27 cellular contexts compared by ENCODE assay signal in the genomic region with DNA sequence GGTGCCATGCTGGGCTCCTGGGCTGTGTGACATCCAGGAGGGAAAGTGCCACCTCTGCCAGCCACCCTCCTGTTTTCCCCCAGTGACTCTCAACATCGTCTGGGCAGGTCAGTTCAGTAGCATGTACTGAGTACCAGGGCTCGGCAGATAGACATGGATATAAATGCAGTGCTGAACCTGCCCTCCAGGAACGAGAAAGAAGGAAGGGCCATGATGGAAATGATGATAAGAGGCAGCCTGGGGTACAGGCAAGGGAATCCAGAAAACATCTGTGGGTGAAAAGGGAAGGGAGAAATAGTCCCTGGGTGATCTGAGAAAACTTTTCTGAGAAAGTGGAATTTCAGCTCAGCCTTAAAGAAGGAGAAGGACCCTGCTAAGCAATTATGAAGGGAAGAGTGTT. TPM values are rescaled to one million over a fixed set of nuclear protein-coding genes. Genes with fewer than 3 reads are reported as not detected.
A peak's percentile ranks its signal among the peaks of the same experiment; 100 is the strongest.
DNase-seq lines count a peak whose midpoint lies in the region; TF ChIP-seq lines count a peak whose summit lies in the region.
"Had no signal": no experiment of that assay in that cellular context is flagged by ENCODE, and none has a peak within 500 bp of the region (broad histone marks: within the 10 kb centered on the region; RNA-seq: fewer than 3 reads in every experiment).

No MANE protein-coding gene starts in this region.

- H3K4me1 ChIP-seq in HEK293 (ENCODE audit: control insufficient read depth, insufficient read depth, low read length) (peaks cover 19% of the 10 kb centered on the region), neural progenitor cell (peaks cover 12% of the 10 kb centered on the region)
- H3K4me1 ChIP-seq: BE2C had no signal

- no peak overlapping the region for H3K27ac ChIP-seq in HEK293 (ENCODE audit: extremely low read depth, low read depth, low read length)
- peak overlapping the region; percentile 26 for H3K27ac ChIP-seq in angular gyrus (ENCODE audit: low read depth, low read length)
- H3K27ac ChIP-seq in dorsolateral prefrontal cortex, result peak overlapping the region in 52 of 59 donors; percentile 1 to 82 (median 56)
- H3K27ac ChIP-seq in neural progenitor cell, result no peak overlapping the region
- H3K27ac ChIP-seq: PC-9 had no signal

- intact Hi-C loops in dorsolateral prefrontal cortex (cut with DNase I) (no loop called here), MCF 10A (cut with micrococcal nuclease) (no loop called here)

- H3K9me3 Mint-ChIP-seq in neural progenitor cell (no peaks in the 10 kb centered on the region), progenitor cell of endocrine pancreas (ENCODE audit: low read depth) (no peaks in the 10 kb centered on the region), MCF 10A (ENCODE audit: unreplicated experiment) (no peaks in the 10 kb centered on the region)
- H3K9me3 Mint-ChIP-seq: CD14-positive monocyte had no signal

- H3K27me3 ChIP-seq in dorsolateral prefrontal cortex, result no peaks in the 10 kb centered on the region
- no peaks in the 10 kb centered on the region for H3K27me3 ChIP-seq in neural progenitor cell
- H3K27me3 ChIP-seq: BE2C had no signal

- no peaks in the 10 kb centered on the region for H3K79me2 ChIP-seq in neural progenitor cell (ENCODE audit: low read depth)

- H3K36me3 ChIP-seq in HEK293 (ENCODE audit: control insufficient read depth in 2 of 2, insufficient read depth in 1 of 2, low read length in 2 of 2) (peaks cover 0 to 4% of the 10 kb centered on the region in 2 experiments; a peak in 1 of 3 replicates), neural progenitor cell (no peaks in the 10 kb centered on the region)
- H3K36me3 ChIP-seq: BE2C had no signal

- no peaks in the 10 kb centered on the region for H3F3A ChIP-seq in neural progenitor cell (ENCODE audit: low read depth)

- H3K4me3 Mint-ChIP-seq in neural progenitor cell (no peak overlapping the region), progenitor cell of endocrine pancreas (ENCODE audit: low read depth) (no peak overlapping the region), MCF 10A (ENCODE audit: unreplicated experiment) (no peak overlapping the region)
- H3K4me3 Mint-ChIP-seq: CD14-positive monocyte had no signal

- H3K36me3 Mint-ChIP-seq in neural progenitor cell (no peaks in the 10 kb centered on the region), progenitor cell of endocrine pancreas (ENCODE audit: insufficient read depth) (no peaks in the 10 kb centered on the region), MCF 10A (ENCODE audit: insufficient read depth, unreplicated experiment) (no peaks in the 10 kb centered on the region)
- H3K36me3 Mint-ChIP-seq: CD14-positive monocyte had no signal

- no TSS peak for BruUV-seq in MCF 10A (replicated peaks; lab: Mats Ljungman, UMichigan)

- TF ChIP-seq CTCF in HEK293 (tag by site-specific recombination; IDR thresholded peaks at IDR 0.05) (no peak), dorsolateral prefrontal cortex (IDR thresholded peaks at IDR 0.05 in 54 of 56, conservative IDR thresholded peaks at IDR 0.05 in 2 of 56; ENCODE audit: low read depth in 1 of 56, partially characterized antibody in 56 of 56) (no peak), neural progenitor cell (IDR thresholded peaks at IDR 0.05) (no peak), progenitor cell of endocrine pancreas (IDR thresholded peaks at IDR 0.05; ENCODE audit: unreplicated experiment) (no peak), MCF 10A (IDR thresholded peaks at IDR 0.05; ENCODE audit: unreplicated experiment) (no peak)

- H3K4me2 ChIP-seq in neural progenitor cell, result peak overlapping the region; percentile 10
- H3K4me2 ChIP-seq: PC-9 had no signal

- H3K4me3 ChIP-seq in HEK293 (ENCODE audit: low read depth, low read length) (no peak overlapping the region), dorsolateral prefrontal cortex (peak overlapping the region in 41 of 59 donors; percentile 1 to 50 (median 27)), neural progenitor cell (no peak overlapping the region)
- H3K4me3 ChIP-seq: PC-9 had no signal

- no peaks in the 10 kb centered on the region for H3K9me3 ChIP-seq in HEK293 (ENCODE audit: control insufficient read depth, insufficient read depth, low read depth, low read length)
- H3K9me3 ChIP-seq in neural progenitor cell (ENCODE audit: low read depth), result no peaks in the 10 kb centered on the region
- H3K9me3 ChIP-seq: BE2C had no signal

- H3K9ac ChIP-seq in neural progenitor cell, result no peak overlapping the region

- H4K20me1 ChIP-seq in neural progenitor cell (ENCODE audit: low read depth), result no peaks in the 10 kb centered on the region

- DNase-seq in dorsolateral prefrontal cortex, result no peak
- no peak for DNase-seq in neural progenitor cell (ENCODE audit: low spot score)
- no peak for DNase-seq in progenitor cell of endocrine pancreas (ENCODE audit: low spot score, unreplicated experiment)
- no peak for DNase-seq in MCF 10A (ENCODE audit: unreplicated experiment)
- no peak for DNase-seq in middle frontal gyrus (ENCODE audit: extremely low spot score, low spot score)
- DNase-seq in stimulated activated CD4-positive, alpha-beta T cell treated with anti-CD3 and anti-CD28 coated beads, Interleukin-4, amount 100 ng/mL, for 24 hours, result no peak
- DNase-seq: 8988T, ACHN, BE2C, DMS153, DND-41, Karpas-422, MV-4-11, NCI-H1105 treated with DMSO at 0.1 percent for 48 hours, NCI-H146, NCI-H1930, NCI-H2107, NCI-H446, NCI-H524 treated with DMSO at 0.1 percent for 48 hours, NCI-H774, PC-9, RPMI8226, SHP77 had no signal

- POLR2A ChIA-PET in HEK293 (lab: Yijun Ruan, JAX) (interaction anchor here (1.3 kb wide), 1 partner anchor 9 kb away, joined by 4 read pairs; no protein-coding TSS in a partner anchor), MCF 10A (lab: Yijun Ruan, JAX) (no interaction called here)

- H3K4me1 Mint-ChIP-seq in neural progenitor cell (peaks cover 26% of the 10 kb centered on the region), progenitor cell of endocrine pancreas (ENCODE audit: low read depth) (peaks cover 8% of the 10 kb centered on the region), MCF 10A (ENCODE audit: insufficient read depth, unreplicated experiment) (peaks cover 5% of the 10 kb centered on the region)
- H3K4me1 Mint-ChIP-seq: CD14-positive monocyte had no signal

- CTCF ChIA-PET in HEK293 (lab: Yijun Ruan, JAX), result no interaction called here
- CTCF ChIA-PET in MCF 10A (lab: Yijun Ruan, JAX), result no interaction called here

- H2AFZ ChIP-seq in neural progenitor cell (replicated peaks), result no peak overlapping the region
- H2AFZ ChIP-seq: PC-9 had no signal

- H3K27ac Mint-ChIP-seq in neural progenitor cell (peak overlapping the region; percentile 15), progenitor cell of endocrine pancreas (no peak overlapping the region), MCF 10A (ENCODE audit: low read depth, unreplicated experiment) (no peak overlapping the region)

- H3K27me3 Mint-ChIP-seq in neural progenitor cell (ENCODE audit: insufficient read depth, low read depth), result peaks cover 3% of the 10 kb centered on the region
- H3K27me3 Mint-ChIP-seq in progenitor cell of endocrine pancreas, result peaks cover 6% of the 10 kb centered on the region
- peaks cover 28% of the 10 kb centered on the region for H3K27me3 Mint-ChIP-seq in MCF 10A (ENCODE audit: insufficient read depth, unreplicated experiment)

TF ChIP-seq in HEK293, 187 proteins besides CTCF, POLR2A, EP300 and RAD21:
- no peak for TF ChIP-seq ZNF610 (tag by site-specific recombination; IDR thresholded peaks at IDR 0.05; ENCODE audit: borderline replicate concordance)
- TF ChIP-seq PRDM1 (tag by site-specific recombination; IDR thresholded peaks at IDR 0.05), result peak; percentile 21; the same call in 1 of the 2 replicates

RNA-seq across cellular contexts. Expression of a gene that starts 12.1 kb away (rescaled TPM):
- total RNA-seq in dorsolateral prefrontal cortex (10 to 100 TPM; 11.7 to 66.4 (median 38.9) TPM), neural progenitor cell (ENCODE audit: low replicate concordance) (0.56 and 1.1 TPM in 2 replicates), progenitor cell of endocrine pancreas (0.36 and 0.38 TPM in 2 replicates), MCF 10A (2022) (0.10 TPM in 1 of 2 replicates, not detected in the other)
- total RNA-seq: HT-29, PC-9 had no signal

Comparison
In these comparisons a context has a peak if more than half of its experiments do, and no peak if none do; other contexts are left out.
1. H3K27ac ChIP-seq: peak in angular gyrus (single experiment) and dorsolateral prefrontal cortex (52 of 59); none in HEK293 (single experiment) and neural progenitor cell (single experiment).
2. H3K4me3 ChIP-seq: peak in dorsolateral prefrontal cortex (41 of 59); none in HEK293 (single experiment) and neural progenitor cell (single experiment).